In the genomic region with DNA sequence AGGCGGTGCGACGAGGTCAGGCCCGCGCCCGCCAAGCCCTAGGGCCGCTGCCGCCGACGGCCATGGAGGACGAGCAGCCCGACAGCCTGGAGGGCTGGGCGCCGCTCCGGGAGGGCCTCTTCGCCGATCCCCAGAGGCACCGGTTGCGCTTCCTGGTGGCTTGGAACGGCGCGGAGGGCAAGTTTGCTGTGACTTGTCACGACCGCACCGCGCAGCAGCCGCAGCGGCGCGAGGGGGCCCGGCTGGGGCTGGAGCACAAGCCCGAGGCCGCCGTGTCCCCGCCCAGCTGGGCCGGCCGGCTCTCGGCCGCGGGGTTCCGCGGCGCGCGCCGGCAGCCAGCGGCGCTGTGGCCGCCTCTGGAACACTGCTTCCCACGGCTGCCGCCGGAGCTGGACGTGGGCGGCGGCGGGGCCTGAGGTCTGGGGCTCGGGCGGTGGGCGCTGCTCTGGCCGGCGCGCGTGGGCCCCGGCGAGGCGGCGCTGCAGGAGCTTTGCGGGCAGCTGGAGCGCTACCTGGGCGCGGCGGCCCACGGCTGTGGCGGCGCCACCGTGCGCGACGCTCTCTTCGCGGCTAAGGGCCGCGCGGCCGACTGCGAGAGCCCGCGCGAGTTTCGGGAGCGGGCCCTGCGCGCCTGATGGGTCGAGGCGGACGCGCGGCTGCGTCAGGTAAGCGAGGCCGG, we compare ENCODE assay signal across 9 cellular contexts. TPM values are rescaled to one million over a fixed set of nuclear protein-coding genes. Genes with fewer than 3 reads are reported as not detected.
DNase-seq lines count a peak whose midpoint lies in the region; ATAC-seq, FAIRE-seq and TF ChIP-seq lines count a peak whose summit lies in the region.
"Not testable (repeated sequence)": the region's sequence is repeated elsewhere in the genome, so short reads cannot be mapped to it uniquely, and the experiment has no call there.
"Had no signal": no experiment of that assay in that cellular context is flagged by ENCODE, and none has a peak within 500 bp of the region (broad histone marks: within the 10 kb centered on the region; RNA-seq: fewer than 3 reads in every experiment).

No MANE protein-coding gene starts in this region.

- H3K27ac ChIP-seq in OCI-LY3 (ENCODE audit: low read length) (peak overlapping the region; percentile 72), psoas muscle (peak overlapping the region; percentile 74), upper lobe of right lung (peak overlapping the region; percentile 58)
- peak overlapping the region; percentile 55 for H3K27ac ChIP-seq in effector memory CD4-positive, alpha-beta T cell (ENCODE audit: insufficient read depth, low read length, poor library complexity, severe bottlenecking)
- H3K27ac ChIP-seq in keratinocyte (ENCODE audit: control insufficient read depth, insufficient read depth, low read length) = not testable (repeated sequence)

- H3K9me3 Mint-ChIP-seq in activated T-cell treated with anti-CD3 and anti-CD28 coated beads, Interleukin-2, amount 50 U/mL, for 72 hours = not testable (repeated sequence)

- not testable (repeated sequence) for H2AFZ ChIP-seq in OCI-LY3 (ENCODE audit: low read depth, low read length); keratinocyte (ENCODE audit: control insufficient read depth, low read length)

- peaks cover 11% of the 10 kb centered on the region for H3K4me1 Mint-ChIP-seq in activated T-cell treated with anti-CD3 and anti-CD28 coated beads, Interleukin-2, amount 50 U/mL, for 72 hours (ENCODE audit: low read depth)

- H3K36me3 Mint-ChIP-seq in activated T-cell treated with anti-CD3 and anti-CD28 coated beads, Interleukin-2, amount 50 U/mL, for 72 hours (ENCODE audit: insufficient read depth in 2 of 2) = not testable (repeated sequence)

- H4K20me1 ChIP-seq in OCI-LY3 (ENCODE audit: insufficient read depth, low read length); keratinocyte (ENCODE audit: control insufficient read depth, extremely low read depth, insufficient read depth, low read length): not testable (repeated sequence)

- not testable (repeated sequence) for H3K36me3 ChIP-seq in OCI-LY3 (replicated peaks; ENCODE audit: low read depth, low read length); effector memory CD4-positive, alpha-beta T cell (ENCODE audit: control insufficient read depth, insufficient read depth, low read length); keratinocyte (ENCODE audit: control insufficient read depth in 2 of 2, extremely low read depth in 1 of 2, insufficient read depth in 2 of 2, low read length in 2 of 2); psoas muscle (ENCODE audit: insufficient read depth in 1 of 2, low read depth in 1 of 2); upper lobe of right lung

- ATAC-seq in HG02759 (IDR thresholded peaks at IDR 0.05; ENCODE audit: unreplicated experiment) (peak; percentile 74), psoas muscle (peak; percentile 94 to 95 (median 94)), upper lobe of right lung (peak; percentile 98)
- peak; percentile 74 to 79 for ATAC-seq in activated T-cell treated with anti-CD3 and anti-CD28 coated beads, Interleukin-2, amount 50 U/mL, for 72 hours (replicated peaks in 1 of 2)

- TF ChIP-seq CTCF in OCI-LY3 (IDR thresholded peaks at IDR 0.05; ENCODE audit: low read depth, low read length); keratinocyte (optimal IDR thresholded peaks at IDR 0.05 in 1 of 3, IDR thresholded peaks at IDR 0.05 in 1 of 3, conservative IDR thresholded peaks at IDR 0.05 in 1 of 3; ENCODE audit: extremely low read depth in 1 of 3, insufficient read depth in 2 of 3, low read length in 3 of 3); psoas muscle (IDR thresholded peaks at IDR 0.05); upper lobe of right lung (IDR thresholded peaks at IDR 0.05): not testable (repeated sequence)

- FAIRE-seq in keratinocyte (lab: Jason Lieb, UNC) = not testable (repeated sequence)

- peak overlapping the region; percentile 70 for H3K4me3 ChIP-seq in OCI-LY3 (ENCODE audit: low read length)
- H3K4me3 ChIP-seq in effector memory CD4-positive, alpha-beta T cell (ENCODE audit: insufficient read depth, low read depth, low read length, poor library complexity, severe bottlenecking) = not testable (repeated sequence)
- peak overlapping the region in 2 of 3 experiments; percentile 23 to 34 for H3K4me3 ChIP-seq in keratinocyte (ENCODE audit: control insufficient read depth in 2 of 3, extremely low read depth in 1 of 3, insufficient read depth in 2 of 3, low read depth in 1 of 3, low read length in 3 of 3)
- H3K4me3 ChIP-seq in psoas muscle = peak overlapping the region; percentile 65
- H3K4me3 ChIP-seq in upper lobe of right lung = peak overlapping the region; percentile 43

- intact Hi-C loops in psoas muscle (cut with DNase I); upper lobe of right lung (cut with DNase I): not testable (repeated sequence)

- H3K9me1 ChIP-seq in keratinocyte (ENCODE audit: control insufficient read depth, extremely low read depth, insufficient read depth, low read length) = not testable (repeated sequence)

- H3K79me2 ChIP-seq in OCI-LY3 (ENCODE audit: low read length); keratinocyte (ENCODE audit: control insufficient read depth, insufficient read depth, low read length): not testable (repeated sequence)

- not testable (repeated sequence) for H3K27me3 Mint-ChIP-seq in activated T-cell treated with anti-CD3 and anti-CD28 coated beads, Interleukin-2, amount 50 U/mL, for 72 hours (ENCODE audit: low read depth)

- peak overlapping the region; percentile 56 for H3K9ac ChIP-seq in OCI-LY3 (ENCODE audit: low read length)
- H3K9ac ChIP-seq in keratinocyte (ENCODE audit: control insufficient read depth, extremely low read depth, insufficient read depth, low read length) = not testable (repeated sequence)

- H3K27me3 ChIP-seq in OCI-LY3 (ENCODE audit: low read depth, low read length); effector memory CD4-positive, alpha-beta T cell (replicated peaks; ENCODE audit: control insufficient read depth, insufficient read depth, low read length, poor library complexity, severe bottlenecking); keratinocyte (ENCODE audit: control insufficient read depth, extremely low read depth, insufficient read depth, low read length); psoas muscle (ENCODE audit: insufficient read depth in 3 of 3, low read length in 2 of 3); upper lobe of right lung: not testable (repeated sequence)

- peak overlapping the region; percentile 46 for H3K4me2 ChIP-seq in OCI-LY3 (ENCODE audit: low read length)
- peak overlapping the region; percentile 22 for H3K4me2 ChIP-seq in keratinocyte (ENCODE audit: control insufficient read depth, extremely low read depth, insufficient read depth, low read depth, low read length)

- H3K4me1 ChIP-seq in OCI-LY3 (ENCODE audit: low read length); effector memory CD4-positive, alpha-beta T cell (ENCODE audit: control insufficient read depth, insufficient read depth, low read length, poor library complexity, severe bottlenecking); keratinocyte (ENCODE audit: control insufficient read depth, extremely low read depth, insufficient read depth, low read length); psoas muscle; upper lobe of right lung: not testable (repeated sequence)

- H3K27ac Mint-ChIP-seq in activated T-cell treated with anti-CD3 and anti-CD28 coated beads, Interleukin-2, amount 50 U/mL, for 72 hours = not testable (repeated sequence)

- dilution Hi-C loops in keratinocyte (cut with MboI; ENCODE audit: extremely low pct_ligation_motif_present, low sequenced_read_pairs) = not testable (repeated sequence)

- WGBS in psoas muscle, 3 donors = 0 to 1% (median 0%) methylated on average over 25 to 85 of the region's 101 CpGs

- H3K4me3 Mint-ChIP-seq in activated T-cell treated with anti-CD3 and anti-CD28 coated beads, Interleukin-2, amount 50 U/mL, for 72 hours = peak overlapping the region; percentile 90 to 93

- H3K9me3 ChIP-seq in OCI-LY3 (ENCODE audit: insufficient read depth, low read length); effector memory CD4-positive, alpha-beta T cell (ENCODE audit: control insufficient read depth, low read length); keratinocyte (ENCODE audit: control insufficient read depth, low read depth, low read length); psoas muscle; upper lobe of right lung: not testable (repeated sequence)

- DNase-seq in GM04504 (ENCODE audit: low read depth) = peak; percentile 3
- DNase-seq in activated T-cell treated with anti-CD3 and anti-CD28 coated beads, Interleukin-2, amount 50 U/mL, for 72 hours = peak; percentile 48 to 57
- peak in 1 of 3 donors; percentile 8 for DNase-seq in effector memory CD4-positive, alpha-beta T cell
- not testable (repeated sequence) for DNase-seq in keratinocyte (ENCODE audit: low read depth, low spot score)
- peak; percentile 50 to 67 for DNase-seq in psoas muscle
- peak; percentile 72 for DNase-seq in upper lobe of right lung

RNA-seq across cellular contexts. Expression of a gene that starts 25.4 kb away (rescaled TPM):
- total RNA-seq in activated T-cell treated with anti-CD3 and anti-CD28 coated beads, Interleukin-2, amount 50 U/mL, for 72 hours = under 1 TPM in 1 of 2 donors, not detected in 1; 0.89 TPM
- 0.05 TPM in 1 of 3 replicates, not detected in the others for polyA plus RNA-seq in keratinocyte
- not detected for polyA plus RNA-seq in keratinocyte (2011; ENCODE audit: low read depth)
- polyA plus RNA-seq in keratinocyte (2011; cell fraction: cytosol; rRNA removed) = not detected in 2 replicates
- polyA plus RNA-seq in keratinocyte (2011; cell fraction: nucleus; rRNA removed) = 0.98 and 1.5 TPM in 2 replicates
- polyA plus RNA-seq in keratinocyte (2012; ENCODE audit: low replicate concordance) = not detected in 2 replicates
- polyA minus RNA-seq in keratinocyte = not detected in 3 replicates
- not detected for polyA minus RNA-seq in keratinocyte (2011; cell fraction: cytosol; rRNA and poly(A)+ RNA removed)
- polyA minus RNA-seq in keratinocyte (2011; cell fraction: nucleus; rRNA and poly(A)+ RNA removed) = not detected in 2 replicates
- under 1 TPM; 0.38 to 0.79 (median 0.51) TPM for total RNA-seq in psoas muscle
- under 1 TPM in 2 of 3 donors, not detected in 1; 0.05 to 0.14 TPM for polyA plus RNA-seq in psoas muscle
- 3.0 TPM for total RNA-seq in upper lobe of right lung
- polyA plus RNA-seq: IgD-negative memory B cell had no signal
